8 cellular contexts compared by ENCODE assay signal in the genomic region with DNA sequence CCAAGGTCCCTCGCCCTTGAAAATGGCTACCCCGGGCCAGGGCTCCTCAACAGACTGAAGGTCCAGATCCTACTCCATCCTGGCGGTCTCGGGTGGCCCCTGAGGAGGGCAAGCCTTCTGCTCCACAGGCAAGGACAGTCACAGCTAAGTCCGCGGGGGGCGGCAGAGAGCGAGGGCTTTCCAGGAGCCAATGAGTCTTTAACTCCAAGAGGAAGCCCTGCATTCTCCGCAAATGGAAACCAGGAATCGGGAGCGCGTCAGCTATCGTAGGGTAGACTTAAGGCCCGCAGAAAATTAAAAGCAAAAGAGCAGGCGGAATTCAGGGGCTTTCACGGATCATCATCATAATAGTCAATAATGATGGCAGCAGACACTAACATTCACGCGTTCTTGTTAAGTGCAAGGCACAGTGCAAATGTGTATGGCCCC.
A peak's percentile ranks its signal among the peaks of the same experiment; 100 is the strongest.
DNase-seq lines count a peak whose midpoint lies in the region; TF ChIP-seq lines count a peak whose summit lies in the region.

No MANE protein-coding gene starts in this region.

- in situ Hi-C loops in HAP-1 (cut with MboI; ENCODE audit: low sequenced_read_pairs), result no loop called here
- in situ Hi-C loops in SK-MEL-5 (cut with HindIII; ENCODE audit: low pct_unique_long_range_greater_than_20kb, low sequenced_read_pairs), result no loop called here

- peak overlapping the region; percentile 76 for H3K9ac ChIP-seq in ES-I3 (ENCODE audit: low read depth, low read length)

- H3K36me3 ChIP-seq in ES-I3 (ENCODE audit: insufficient read depth, low read length) (no peaks in the 10 kb centered on the region), HAP-1 (replicated peaks) (no peaks in the 10 kb centered on the region), neutrophil (no peaks in the 10 kb centered on the region), testis (ENCODE audit: low read depth, missing control alignments) (no peaks in the 10 kb centered on the region)

- peak; percentile 64 for TF ChIP-seq CTCF in neutrophil (IDR thresholded peaks at IDR 0.05)
- TF ChIP-seq CTCF in testis (IDR thresholded peaks at IDR 0.05), result no peak

- H3K27me3 ChIP-seq in HAP-1 (ENCODE audit: low read depth) (no peaks in the 10 kb centered on the region), neutrophil (no peaks in the 10 kb centered on the region), testis (no peaks in the 10 kb centered on the region)

- H3K27ac ChIP-seq in neutrophil (peak overlapping the region; percentile 87), testis (peak overlapping the region; percentile 63 to 92)

- no peak for DNase-seq in HAP-1 (ENCODE audit: low spot score in 2 of 2)
- DNase-seq in M059J (ENCODE audit: low read depth), result peak; percentile 93
- DNase-seq in SK-MEL-5 (ENCODE audit: low read depth, low spot score), result peak; percentile 96
- DNase-seq in activated naive CD4-positive, alpha-beta T cell treated with anti-CD3 and anti-CD28 coated beads, Interleukin-2, amount 50 U/mL, for 16 hours, result peak; percentile 84
- DNase-seq in germinal center (ENCODE audit: low spot score), result peak; percentile 80
- DNase-seq in testis, result peak; percentile 93

- H3K4me3 ChIP-seq in HAP-1 (peak overlapping the region; percentile 69), neutrophil (ENCODE audit: low read depth in 1 of 2, low read length in 1 of 2) (peak overlapping the region; percentile 90 to 94), testis (peak overlapping the region; percentile 69 to 79)

- H3K4me1 ChIP-seq in ES-I3 (ENCODE audit: insufficient read depth, low read length) (peaks cover 2% of the 10 kb centered on the region), HAP-1 (peaks cover 7% of the 10 kb centered on the region), neutrophil (ENCODE audit: control insufficient read depth in 1 of 2, insufficient read depth in 1 of 2, low read depth in 1 of 2, low read length in 1 of 2) (peaks cover 50 to 51% of the 10 kb centered on the region in 2 experiments), testis (peaks cover 4% of the 10 kb centered on the region)

- H3K9me3 ChIP-seq in ES-I3 (ENCODE audit: control insufficient read depth, insufficient read depth, low read length) (no peaks in the 10 kb centered on the region; the same call in 1 of the 2 replicates), HAP-1 (0 out of 2 replicates have a peak, but pooled peaks cover 2% of the 10 kb centered on the region), neutrophil (no peaks in the 10 kb centered on the region), testis (no peaks in the 10 kb centered on the region)

- intact Hi-C loops in testis (cut with DNase I; ENCODE audit: low total_unique reads), result no loop called here

- WGBS in testis, 2 donors, result 2 to 5% methylated on average over 14 to 18 of the region's 18 CpGs

- no peak for TF ChIP-seq POLR2A in testis (IDR thresholded peaks at IDR 0.05)

Comparison
In these comparisons a context has a peak if more than half of its experiments do, and no peak if none do; other contexts are left out.
1. DNase-seq: peak in M059J (single experiment), SK-MEL-5 (single experiment), activated naive CD4-positive, alpha-beta T cell treated with anti-CD3 and anti-CD28 coated beads, Interleukin-2, amount 50 U/mL, for 16 hours (single experiment), germinal center (single experiment) and testis (single experiment); none in HAP-1 (0 of 2).
2. Peak in every context shown above with its lines, with median percentiles within 50 percentile points of each other: H3K4me3 ChIP-seq.